20 cellular contexts compared by ENCODE assay signal in the genomic region with DNA sequence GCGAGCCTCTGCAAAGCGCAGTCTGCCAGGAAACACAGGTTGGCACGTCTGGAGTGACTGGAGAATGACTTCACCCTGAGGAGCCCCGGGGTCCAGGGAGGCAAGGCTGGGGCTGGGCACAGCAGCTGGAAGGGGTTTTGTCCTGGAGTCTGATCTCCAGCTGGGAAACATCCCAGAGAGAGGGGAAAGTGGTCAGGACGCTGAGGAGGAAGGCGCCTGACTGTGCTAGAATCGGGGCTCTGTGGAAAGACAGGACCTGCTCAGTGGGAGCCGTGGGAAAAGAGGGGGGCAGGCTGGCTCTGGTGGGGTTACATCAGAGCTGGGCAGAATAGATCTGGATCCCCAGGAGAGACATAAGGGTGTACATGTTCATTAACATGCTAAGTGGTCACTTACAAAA.
"Had no signal": no experiment of that assay in that cellular context is flagged by ENCODE, and none has a peak within 500 bp of the region (broad histone marks: within the 10 kb centered on the region; RNA-seq: fewer than 3 reads in every experiment).

No MANE protein-coding gene starts in this region.

- H3K4me1 ChIP-seq: adrenal gland, ascending aorta, colonic mucosa, heart left ventricle, thyroid gland, upper lobe of right lung had no signal

- H3K9me3 ChIP-seq: adrenal gland, ascending aorta, colonic mucosa, heart left ventricle, spleen, thyroid gland, upper lobe of right lung had no signal

- H3K4me3 Mint-ChIP-seq: activated naive CD8-positive, alpha-beta T cell; activated T-cell treated with anti-CD3 and anti-CD28 coated beads, Interleukin-2, amount 50 U/mL, for 4 hours; nephron progenitor cell; T-cell had no signal

- FAIRE-seq: islet of Langerhans had no signal

- H3K27me3 ChIP-seq: adrenal gland, ascending aorta, colonic mucosa, heart left ventricle, spleen, thyroid gland, upper lobe of right lung had no signal

- DNase-seq: activated naive CD4-positive, alpha-beta T cell; activated T-cell treated with anti-CD3 and anti-CD28 coated beads, Interleukin-2, amount 50 U/mL, for 4 hours; adrenal gland; central memory CD4-positive, alpha-beta T cell; colonic mucosa; heart left ventricle; nephron progenitor cell; retina; spleen; stimulated activated CD4-positive, alpha-beta T cell treated with anti-CD3 and anti-CD28 coated beads, Interleukin-4, amount 100 ng/mL, for 1 hour; stimulated activated naive CD4-positive, alpha-beta T cell; T-cell; thyroid gland; upper lobe of right lung had no signal

- H3K27ac ChIP-seq: adrenal gland, ascending aorta, colonic mucosa, epithelial cell of prostate, heart left ventricle, thyroid gland, upper lobe of right lung had no signal

- H3K4me3 ChIP-seq: adrenal gland, ascending aorta, colonic mucosa, heart left ventricle, spleen, thyroid gland, upper lobe of right lung had no signal

- ATAC-seq: activated T-cell treated with anti-CD3 and anti-CD28 coated beads, Interleukin-2, amount 50 U/mL, for 4 hours; T-cell had no signal

- H3K36me3 Mint-ChIP-seq: activated naive CD8-positive, alpha-beta T cell; T-cell had no signal

- H3K9me3 Mint-ChIP-seq: activated T-cell treated with anti-CD3 and anti-CD28 coated beads, Interleukin-2, amount 50 U/mL, for 4 hours; activated T-helper 2 cell treated with anti-CD3 and anti-CD28 coated beads, Interferon-gamma antibody, Interleukin-2, Interleukin-4, amounts not matched to agents 10 μg/mL and 5 μg/mL and 100 μg/mL, durations not matched to agents 14 hours and 24 hours and 36 hours; nephron progenitor cell; T-cell had no signal

- H3K4me1 Mint-ChIP-seq: T-cell had no signal

- H3K36me3 ChIP-seq: colonic mucosa had no signal

- H3K27ac Mint-ChIP-seq: activated naive CD8-positive, alpha-beta T cell; activated T-helper 2 cell treated with anti-CD3 and anti-CD28 coated beads, Interferon-gamma antibody, Interleukin-2, Interleukin-4, amounts not matched to agents 10 μg/mL and 5 μg/mL and 100 μg/mL, durations not matched to agents 14 hours and 24 hours and 36 hours; progenitor cell of endocrine pancreas had no signal
